In genomic region chr20:8851446-8851845, GRCh38 we compare ENCODE assay signal across 2 cellular contexts.
TF ChIP-seq lines count a peak whose summit lies in the region.

No MANE protein-coding gene starts in this region.

TF ChIP-seq in SK-N-SH, 30 proteins besides CTCF, POLR2A, EP300 and RAD21 (continued from another document):
- TF ChIP-seq ZBTB33 (IDR thresholded peaks at IDR 0.05; ENCODE audit: borderline replicate concordance, low read depth) (no peak), EZH2phosphoT487 (IDR thresholded peaks at IDR 0.05; ENCODE audit: borderline replicate concordance, low read depth) (no peak), MEF2A (IDR thresholded peaks at IDR 0.05; ENCODE audit: borderline replicate concordance, low read depth) (no peak), NFIC (IDR thresholded peaks at IDR 0.05; ENCODE audit: borderline replicate concordance) (no peak)
- TF ChIP-seq, protein P1, sequence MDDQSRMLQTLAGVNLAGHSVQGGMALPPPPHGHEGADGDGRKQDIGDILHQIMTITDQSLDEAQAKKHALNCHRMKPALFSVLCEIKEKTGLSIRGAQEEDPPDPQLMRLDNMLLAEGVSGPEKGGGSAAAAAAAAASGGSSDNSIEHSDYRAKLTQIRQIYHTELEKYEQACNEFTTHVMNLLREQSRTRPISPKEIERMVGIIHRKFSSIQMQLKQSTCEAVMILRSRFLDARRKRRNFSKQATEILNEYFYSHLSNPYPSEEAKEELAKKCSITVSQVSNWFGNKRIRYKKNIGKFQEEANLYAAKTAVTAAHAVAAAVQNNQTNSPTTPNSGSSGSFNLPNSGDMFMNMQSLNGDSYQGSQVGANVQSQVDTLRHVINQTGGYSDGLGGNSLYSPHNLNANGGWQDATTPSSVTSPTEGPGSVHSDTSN (IDR thresholded peaks at IDR 0.05): no peak

TF ChIP-seq in SK-N-SH treated with all-trans-retinoic acid at 6 μM for 48 hours, 23 proteins besides CTCF, POLR2A, EP300 and RAD21 (continued from another document):
- TF ChIP-seq ARNTL (CRISPR knock-in tag; IDR thresholded peaks at IDR 0.05; ENCODE audit: borderline replicate concordance, low read depth): no peak
- TF ChIP-seq TCF4 (CRISPR knock-in tag; IDR thresholded peaks at IDR 0.05; ENCODE audit: borderline replicate concordance): no peak
- TF ChIP-seq CSRNP3 (CRISPR knock-in tag; IDR thresholded peaks at IDR 0.05): no peak
- TF ChIP-seq, protein P2, sequence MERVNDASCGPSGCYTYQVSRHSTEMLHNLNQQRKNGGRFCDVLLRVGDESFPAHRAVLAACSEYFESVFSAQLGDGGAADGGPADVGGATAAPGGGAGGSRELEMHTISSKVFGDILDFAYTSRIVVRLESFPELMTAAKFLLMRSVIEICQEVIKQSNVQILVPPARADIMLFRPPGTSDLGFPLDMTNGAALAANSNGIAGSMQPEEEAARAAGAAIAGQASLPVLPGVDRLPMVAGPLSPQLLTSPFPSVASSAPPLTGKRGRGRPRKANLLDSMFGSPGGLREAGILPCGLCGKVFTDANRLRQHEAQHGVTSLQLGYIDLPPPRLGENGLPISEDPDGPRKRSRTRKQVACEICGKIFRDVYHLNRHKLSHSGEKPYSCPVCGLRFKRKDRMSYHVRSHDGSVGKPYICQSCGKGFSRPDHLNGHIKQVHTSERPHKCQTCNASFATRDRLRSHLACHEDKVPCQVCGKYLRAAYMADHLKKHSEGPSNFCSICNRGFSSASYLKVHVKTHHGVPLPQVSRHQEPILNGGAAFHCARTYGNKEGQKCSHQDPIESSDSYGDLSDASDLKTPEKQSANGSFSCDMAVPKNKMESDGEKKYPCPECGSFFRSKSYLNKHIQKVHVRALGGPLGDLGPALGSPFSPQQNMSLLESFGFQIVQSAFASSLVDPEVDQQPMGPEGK (CRISPR knock-in tag; IDR thresholded peaks at IDR 0.05; ENCODE audit: borderline replicate concordance): no peak
- TF ChIP-seq BACH2 (CRISPR knock-in tag; IDR thresholded peaks at IDR 0.05; ENCODE audit: borderline replicate concordance): no peak
